21 cellular contexts compared by ENCODE assay signal in genomic region chr18:62777814-62778213, GRCh38.
DNase-seq lines count a peak whose midpoint lies in the region; ATAC-seq, FAIRE-seq and TF ChIP-seq lines count a peak whose summit lies in the region.
"Had no signal": no experiment of that assay in that cellular context is flagged by ENCODE, and none has a peak within 500 bp of the region (broad histone marks: within the 10 kb centered on the region; RNA-seq: fewer than 3 reads in every experiment).

No MANE protein-coding gene starts in this region.

- peak overlapping the region; percentile 4 for H3K27ac Mint-ChIP-seq in activated naive CD8-positive, alpha-beta T cell treated with anti-CD3 and anti-CD28 coated beads, Interleukin-2, amount 50 U/mL, for 24 hours
- H3K27ac Mint-ChIP-seq in activated naive CD8-positive, alpha-beta T cell treated with anti-CD3 and anti-CD28 coated beads for 36 hours, result no peak overlapping the region
- H3K27ac Mint-ChIP-seq: CD4-positive, alpha-beta T cell had no signal

- H3F3A ChIP-seq in smooth muscle cell (ENCODE audit: low read depth), result no peaks in the 10 kb centered on the region

- no peak overlapping the region for H3K4me3 ChIP-seq in endothelial cell of umbilical vein (replicated peaks in 1 of 3; ENCODE audit: insufficient read depth in 1 of 3, low read depth in 1 of 3, low read length in 3 of 3)
- no peak overlapping the region for H3K4me3 ChIP-seq in smooth muscle cell

- H4K20me1 ChIP-seq in endothelial cell of umbilical vein (replicated peaks; ENCODE audit: control insufficient read depth, extremely low read depth, insufficient read depth, low read length), result no peaks in the 10 kb centered on the region
- H4K20me1 ChIP-seq in smooth muscle cell (ENCODE audit: low read depth), result peaks cover 3% of the 10 kb centered on the region

- no peaks in the 10 kb centered on the region for H3K9me1 ChIP-seq in endothelial cell of umbilical vein (replicated peaks; ENCODE audit: control insufficient read depth, extremely low read depth, insufficient read depth, low read length)

- FAIRE-seq in endothelial cell of umbilical vein (lab: Jason Lieb, UNC), result peak; percentile 4
- FAIRE-seq: GM12891, GM19239, H54, RCC 7860 had no signal

- ATAC-seq in activated naive CD8-positive, alpha-beta T cell treated with anti-CD3 and anti-CD28 coated beads, Interleukin-2, amount 50 U/mL, for 24 hours, result no peak
- ATAC-seq in GM21737 (IDR thresholded peaks at IDR 0.05; ENCODE audit: unreplicated experiment), result no peak

- H3K4me3 Mint-ChIP-seq in activated naive CD8-positive, alpha-beta T cell treated with anti-CD3 and anti-CD28 coated beads, Interleukin-2, amount 50 U/mL, for 24 hours, result no peak overlapping the region
- no peak overlapping the region for H3K4me3 Mint-ChIP-seq in activated naive CD8-positive, alpha-beta T cell treated with anti-CD3 and anti-CD28 coated beads for 36 hours
- H3K4me3 Mint-ChIP-seq: CD4-positive, alpha-beta T cell had no signal

- H3K27me3 ChIP-seq in endothelial cell of umbilical vein (ENCODE audit: control insufficient read depth in 2 of 2, insufficient read depth in 2 of 2, low read length in 2 of 2), result no peaks in the 10 kb centered on the region
- no peaks in the 10 kb centered on the region for H3K27me3 ChIP-seq in smooth muscle cell (ENCODE audit: low read depth)

- dilution Hi-C loops in endothelial cell of umbilical vein (cut with MboI; ENCODE audit: extremely low pct_ligation_motif_present, low sequenced_read_pairs), result no loop called here

- POLR2A ChIA-PET in endothelial cell of umbilical vein (lab: Charles Lee), result no interaction called here

- H3K4me1 Mint-ChIP-seq in activated naive CD8-positive, alpha-beta T cell treated with anti-CD3 and anti-CD28 coated beads, Interleukin-2, amount 50 U/mL, for 24 hours, result peaks cover 51% of the 10 kb centered on the region
- H3K4me1 Mint-ChIP-seq in activated naive CD8-positive, alpha-beta T cell treated with anti-CD3 and anti-CD28 coated beads for 36 hours, result peaks cover 38% of the 10 kb centered on the region

- BruUV-seq in endothelial cell of umbilical vein (replicated peaks; lab: Mats Ljungman, UMichigan), result no TSS peak

- H3K9me3 ChIP-seq in endothelial cell of umbilical vein (replicated peaks; ENCODE audit: control insufficient read depth, insufficient read depth, low read length) (no peaks in the 10 kb centered on the region), smooth muscle cell (replicated peaks; ENCODE audit: low read depth) (no peaks in the 10 kb centered on the region)
- H3K9me3 ChIP-seq: Caco-2 had no signal

- H3K36me3 ChIP-seq in endothelial cell of umbilical vein (ENCODE audit: control insufficient read depth in 2 of 2, extremely low read depth in 1 of 2, insufficient read depth in 2 of 2, low read length in 2 of 2) (no peaks in the 10 kb centered on the region), smooth muscle cell (ENCODE audit: low read depth) (no peaks in the 10 kb centered on the region)

- TF ChIP-seq CTCF in endothelial cell of umbilical vein (IDR thresholded peaks at IDR 0.05; ENCODE audit: extremely low read depth in 1 of 2, insufficient read depth in 1 of 2, low read depth in 1 of 2, low read length in 2 of 2) (no peak), smooth muscle cell (IDR thresholded peaks at IDR 0.05; ENCODE audit: borderline replicate concordance, insufficient read depth, poor library complexity, severe bottlenecking) (no peak)

- no peak overlapping the region for H3K4me2 ChIP-seq in endothelial cell of umbilical vein (ENCODE audit: insufficient read depth, low read length)
- H3K4me2 ChIP-seq in smooth muscle cell, result no peak overlapping the region

- intact Hi-C loops in endothelial cell of umbilical vein (cut with micrococcal nuclease), result no loop called here
- intact Hi-C loops in head of caudate nucleus (cut with DNase I), result no loop called here

- CTCF ChIA-PET in endothelial cell of umbilical vein (lab: Charles Lee), result interaction anchor here (1.3 kb wide), 1 partner anchor 19 kb away, joined by 3 read pairs; no protein-coding TSS in a partner anchor

- no peaks in the 10 kb centered on the region for H3K79me2 ChIP-seq in endothelial cell of umbilical vein (ENCODE audit: control insufficient read depth, insufficient read depth, low read length)
- H3K79me2 ChIP-seq in smooth muscle cell (ENCODE audit: low read depth), result peaks cover 57% of the 10 kb centered on the region

- H3K4me1 ChIP-seq in endothelial cell of umbilical vein (ENCODE audit: control insufficient read depth, extremely low read depth, insufficient read depth, low read length) (no peaks in the 10 kb centered on the region), smooth muscle cell (ENCODE audit: low read depth) (peaks cover 6% of the 10 kb centered on the region)

- no peaks in the 10 kb centered on the region for H3K9me3 Mint-ChIP-seq in activated naive CD8-positive, alpha-beta T cell treated with anti-CD3 and anti-CD28 coated beads, Interleukin-2, amount 50 U/mL, for 24 hours
- H3K9me3 Mint-ChIP-seq in activated naive CD8-positive, alpha-beta T cell treated with anti-CD3 and anti-CD28 coated beads for 36 hours, result no peaks in the 10 kb centered on the region
- H3K9me3 Mint-ChIP-seq: CD4-positive, alpha-beta T cell had no signal

- no peaks in the 10 kb centered on the region for H3K36me3 Mint-ChIP-seq in activated naive CD8-positive, alpha-beta T cell treated with anti-CD3 and anti-CD28 coated beads, Interleukin-2, amount 50 U/mL, for 24 hours (ENCODE audit: low read depth)
- H3K36me3 Mint-ChIP-seq in activated naive CD8-positive, alpha-beta T cell treated with anti-CD3 and anti-CD28 coated beads for 36 hours, result peaks cover 5% of the 10 kb centered on the region

- no peak for TF ChIP-seq POLR2A in endothelial cell of umbilical vein (IDR thresholded peaks at IDR 0.05; ENCODE audit: low read depth, low read length)

- H2AFZ ChIP-seq in endothelial cell of umbilical vein (ENCODE audit: low read depth, low read length) (no peak overlapping the region), smooth muscle cell (ENCODE audit: low read depth) (no peak overlapping the region)

- H3K9ac ChIP-seq in endothelial cell of umbilical vein (replicated peaks; ENCODE audit: extremely low read depth, insufficient read depth, low read length) (no peak overlapping the region), smooth muscle cell (ENCODE audit: low read depth) (no peak overlapping the region)

- WGBS in smooth muscle cell (ENCODE audit: low lambda C conversion rate), result 75% methylated on average over 1 of the region's 1 CpG

- no peaks in the 10 kb centered on the region for H3K27me3 Mint-ChIP-seq in activated naive CD8-positive, alpha-beta T cell treated with anti-CD3 and anti-CD28 coated beads, Interleukin-2, amount 50 U/mL, for 24 hours
- H3K27me3 Mint-ChIP-seq in activated naive CD8-positive, alpha-beta T cell treated with anti-CD3 and anti-CD28 coated beads for 36 hours, result no peaks in the 10 kb centered on the region
- H3K27me3 Mint-ChIP-seq: CD4-positive, alpha-beta T cell had no signal

- no peak overlapping the region for H3K27ac ChIP-seq in endothelial cell of umbilical vein (ENCODE audit: insufficient read depth, low read depth, low read length)
- H3K27ac ChIP-seq in smooth muscle cell (ENCODE audit: low read depth), result no peak overlapping the region

- no peak for DNase-seq in activated naive CD8-positive, alpha-beta T cell treated with anti-CD3 and anti-CD28 coated beads, Interleukin-2, amount 50 U/mL, for 24 hours
- no peak for DNase-seq in activated naive CD8-positive, alpha-beta T cell treated with anti-CD3 and anti-CD28 coated beads for 36 hours
- peak; percentile 17 for DNase-seq in OCI-M1 (lab: John Stamatoyannopoulos, UW)
- DNase-seq in endothelial cell of umbilical vein (ENCODE audit: low read depth, low spot score), result no peak
- DNase-seq in smooth muscle cell (lab: John Stamatoyannopoulos, UW; ENCODE audit: unreplicated experiment), result no peak
- no peak for DNase-seq in AML-193 (lab: John Stamatoyannopoulos, UW)
- DNase-seq in head of caudate nucleus, result no peak
- DNase-seq: 8988T; Caco-2; CD4-positive, alpha-beta T cell; DMS153; KG1; NCI-H1105 treated with DMSO at 0.1 percent for 48 hours; NCI-H1694; NCI-H2081 treated with DMSO at 0.1 percent for 48 hours; Right ventricle myocardium superior had no signal

TF ChIP-seq in endothelial cell of umbilical vein, 7 proteins besides CTCF, POLR2A, EP300 and RAD21:
- no peak for TF ChIP-seq JUN (IDR thresholded peaks at IDR 0.05; ENCODE audit: borderline replicate concordance, insufficient read depth, insufficient read length, low read depth)
- TF ChIP-seq POLR2AphosphoS5 (IDR thresholded peaks at IDR 0.05; ENCODE audit: insufficient read depth, low read depth, low read length), result no peak
- no peak for TF ChIP-seq MYC (IDR thresholded peaks at IDR 0.05; ENCODE audit: low read depth, low read length)
- no peak for TF ChIP-seq EZH2 (IDR thresholded peaks at IDR 0.05; ENCODE audit: borderline replicate concordance, low read depth, low read length, severe bottlenecking)
- TF ChIP-seq FOS (IDR thresholded peaks at IDR 0.05; ENCODE audit: borderline replicate concordance, insufficient read depth, low read length), result no peak
- TF ChIP-seq, protein P1, sequence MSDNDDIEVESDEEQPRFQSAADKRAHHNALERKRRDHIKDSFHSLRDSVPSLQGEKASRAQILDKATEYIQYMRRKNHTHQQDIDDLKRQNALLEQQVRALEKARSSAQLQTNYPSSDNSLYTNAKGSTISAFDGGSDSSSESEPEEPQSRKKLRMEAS (IDR thresholded peaks at IDR 0.05; ENCODE audit: insufficient read depth, insufficient read length), result no peak
- no peak for TF ChIP-seq GATA2 (IDR thresholded peaks at IDR 0.05; ENCODE audit: insufficient read depth, insufficient read length, low read depth, low read length)
TF ChIP-seq in endothelial cell of umbilical vein: peak in this region for 0.
